ENCODE assay signal across 31 cellular contexts in the genomic region with DNA sequence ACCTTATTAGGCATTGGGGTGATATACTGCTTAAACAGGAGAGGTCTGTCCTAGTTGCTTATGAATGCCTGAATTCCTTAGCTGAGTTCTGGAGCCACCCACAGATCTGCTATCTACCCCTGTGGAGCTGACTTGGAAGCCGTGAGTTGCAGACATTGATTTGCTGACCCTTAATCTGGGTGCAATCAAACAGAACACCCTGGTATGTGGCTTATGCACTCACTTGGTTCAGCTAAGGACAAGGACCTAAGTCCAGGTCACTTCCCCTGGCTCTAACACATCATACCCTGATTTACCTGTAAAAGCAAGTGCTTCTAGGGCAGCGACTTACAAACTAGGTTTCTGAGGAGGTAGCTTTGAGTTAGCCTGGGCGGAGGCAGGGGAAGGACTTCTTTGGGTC. TPM values are rescaled to one million over a fixed set of nuclear protein-coding genes. Genes with fewer than 3 reads are reported as not detected.
"Had no signal": no experiment of that assay in that cellular context is flagged by ENCODE, and none has a peak within 500 bp of the region (broad histone marks: within the 10 kb centered on the region; RNA-seq: fewer than 3 reads in every experiment).

No MANE protein-coding gene starts in this region.

- H3K27me3 ChIP-seq: ascending aorta, breast epithelium, cardiac muscle cell, dorsolateral prefrontal cortex, esophagus muscularis mucosa, foreskin keratinocyte, gastrocnemius medialis had no signal

- H3K4me1 Mint-ChIP-seq: activated CD4-positive, alpha-beta memory T cell treated with anti-CD3 and anti-CD28 coated beads, Interleukin-2, amount 10 ng/mL, durations not matched to agents 7 days and 5 days; activated CD4-positive, alpha-beta T cell treated with anti-CD3 and anti-CD28 coated beads, Interleukin-2, amount 10 ng/mL, durations not matched to agents 7 days and 5 days; activated naive CD4-positive, alpha-beta T cell treated with anti-CD3 and anti-CD28 coated beads, Interleukin-2, amount 10 ng/mL, durations not matched to agents 7 days and 5 days; activated naive CD8-positive, alpha-beta T cell treated with anti-CD3 and anti-CD28 coated beads, Interleukin-2, amount 10 ng/mL, durations not matched to agents 7 days and 5 days; brain had no signal

- H3K9me3 ChIP-seq: ascending aorta, breast epithelium, esophagus muscularis mucosa, gastrocnemius medialis had no signal

- H3K27ac Mint-ChIP-seq: activated CD4-positive, alpha-beta memory T cell treated with anti-CD3 and anti-CD28 coated beads, Interleukin-2, amount 10 ng/mL, durations not matched to agents 7 days and 5 days; activated CD4-positive, alpha-beta T cell treated with anti-CD3 and anti-CD28 coated beads, Interleukin-2, amount 10 ng/mL, durations not matched to agents 7 days and 5 days; activated naive CD4-positive, alpha-beta T cell treated with anti-CD3 and anti-CD28 coated beads, Interleukin-2, amount 10 ng/mL, durations not matched to agents 7 days and 5 days; activated naive CD4-positive, alpha-beta T cell treated with anti-CD3 and anti-CD28 coated beads, Interleukin-2, amount 50 U/mL, for 72 hours; activated naive CD8-positive, alpha-beta T cell treated with anti-CD3 and anti-CD28 coated beads, Interleukin-2, amount 10 ng/mL, durations not matched to agents 7 days and 5 days; activated T-cell treated with anti-CD3 and anti-CD28 coated beads, Interleukin-2, amount 50 U/mL, for 24 hours; activated T-cell treated with anti-CD3 and anti-CD28 coated beads, Interleukin-2, amount 50 U/mL, for 72 hours; brain; dendritic cell treated with granulocyte-macrophage colony-stimulating factor and Interleukin-4, amounts not matched to agents 40 ng/mL and 50 ng/mL, for 4 days; WTC11 had no signal

- H3K27ac ChIP-seq: ascending aorta, breast epithelium, cardiac muscle cell, coronary artery, dorsolateral prefrontal cortex, esophagus muscularis mucosa, foreskin keratinocyte, gastrocnemius medialis had no signal

- DNase-seq: activated CD4-positive, alpha-beta memory T cell treated with anti-CD3 and anti-CD28 coated beads, Interleukin-2, amount 10 ng/mL, durations not matched to agents 7 days and 5 days; activated CD4-positive, alpha-beta T cell treated with anti-CD3 and anti-CD28 coated beads for 1 hour; activated CD4-positive, alpha-beta T cell treated with anti-CD3 and anti-CD28 coated beads for 4 hours; activated CD4-positive, alpha-beta T cell treated with anti-CD3 and anti-CD28 coated beads, Interleukin-2, amount 10 ng/mL, durations not matched to agents 7 days and 5 days; activated CD4-positive, alpha-beta T cell treated with anti-CD3 and anti-CD28 coated beads, Interleukin-2, amount 50 U/mL, for 4 hours; activated CD8-positive, alpha-beta memory T cell treated with anti-CD3 and anti-CD28 coated beads, Interleukin-2, amount 50 U/mL, for 48 hours; activated gamma-delta T cell; activated naive CD4-positive, alpha-beta T cell; activated naive CD4-positive, alpha-beta T cell treated with anti-CD3 and anti-CD28 coated beads, Interleukin-2, amount 10 ng/mL, durations not matched to agents 7 days and 5 days; activated naive CD8-positive, alpha-beta T cell treated with anti-CD3 and anti-CD28 coated beads, Interleukin-2, amount 10 ng/mL, durations not matched to agents 7 days and 5 days; activated T-cell treated with anti-CD3 and anti-CD28 coated beads for 4 hours; activated T-cell treated with anti-CD3 and anti-CD28 coated beads, Interleukin-2, amount 50 U/mL, for 24 hours; activated T-cell treated with anti-CD3 and anti-CD28 coated beads, Interleukin-2, amount 50 U/mL, for 72 hours; central memory CD4-positive, alpha-beta T cell; dorsolateral prefrontal cortex; effector memory CD4-positive, alpha-beta T cell; erythroblast; foreskin keratinocyte; gastrocnemius medialis; glutamatergic neuron; T-helper 2 cell had no signal

- ATAC-seq: activated naive CD4-positive, alpha-beta T cell treated with anti-CD3 and anti-CD28 coated beads, Interleukin-2, amount 50 U/mL, for 72 hours; activated T-cell treated with anti-CD3 and anti-CD28 coated beads, Interleukin-2, amount 50 U/mL, for 72 hours; foreskin keratinocyte; gastrocnemius medialis; WTC11 had no signal

- H3K9me3 Mint-ChIP-seq: activated CD4-positive, alpha-beta T cell treated with anti-CD3 and anti-CD28 coated beads, Interleukin-2, amount 10 ng/mL, durations not matched to agents 7 days and 5 days; activated naive CD4-positive, alpha-beta T cell treated with anti-CD3 and anti-CD28 coated beads, Interleukin-2, amount 10 ng/mL, durations not matched to agents 7 days and 5 days had no signal

- H3K4me3 ChIP-seq: ascending aorta, breast epithelium, cardiac muscle cell, coronary artery, dorsolateral prefrontal cortex, esophagus muscularis mucosa, gastrocnemius medialis had no signal

- H3K4me1 ChIP-seq: ascending aorta, breast epithelium, esophagus muscularis mucosa, foreskin keratinocyte, gastrocnemius medialis had no signal

- H3K36me3 Mint-ChIP-seq: activated naive CD4-positive, alpha-beta T cell treated with anti-CD3 and anti-CD28 coated beads, Interleukin-2, amount 10 ng/mL, durations not matched to agents 7 days and 5 days; activated naive CD4-positive, alpha-beta T cell treated with anti-CD3 and anti-CD28 coated beads, Interleukin-2, amount 50 U/mL, for 72 hours; activated naive CD8-positive, alpha-beta T cell treated with anti-CD3 and anti-CD28 coated beads, Interleukin-2, amount 10 ng/mL, durations not matched to agents 7 days and 5 days; brain; WTC11 had no signal

- H3K36me3 ChIP-seq: ascending aorta, breast epithelium, cardiac muscle cell, esophagus muscularis mucosa, gastrocnemius medialis had no signal

- H3K27me3 Mint-ChIP-seq: activated CD4-positive, alpha-beta memory T cell treated with anti-CD3 and anti-CD28 coated beads, Interleukin-2, amount 10 ng/mL, durations not matched to agents 7 days and 5 days; activated CD4-positive, alpha-beta T cell treated with anti-CD3 and anti-CD28 coated beads, Interleukin-2, amount 10 ng/mL, durations not matched to agents 7 days and 5 days; activated naive CD8-positive, alpha-beta T cell treated with anti-CD3 and anti-CD28 coated beads, Interleukin-2, amount 10 ng/mL, durations not matched to agents 7 days and 5 days; activated T-cell treated with anti-CD3 and anti-CD28 coated beads, Interleukin-2, amount 50 U/mL, for 24 hours had no signal

- H3K4me3 Mint-ChIP-seq: activated CD4-positive, alpha-beta memory T cell treated with anti-CD3 and anti-CD28 coated beads, Interleukin-2, amount 10 ng/mL, durations not matched to agents 7 days and 5 days; activated CD4-positive, alpha-beta T cell treated with anti-CD3 and anti-CD28 coated beads, Interleukin-2, amount 10 ng/mL, durations not matched to agents 7 days and 5 days; activated naive CD4-positive, alpha-beta T cell treated with anti-CD3 and anti-CD28 coated beads, Interleukin-2, amount 10 ng/mL, durations not matched to agents 7 days and 5 days; activated naive CD8-positive, alpha-beta T cell treated with anti-CD3 and anti-CD28 coated beads, Interleukin-2, amount 10 ng/mL, durations not matched to agents 7 days and 5 days; activated T-cell treated with anti-CD3 and anti-CD28 coated beads, Interleukin-2, amount 50 U/mL, for 24 hours; activated T-cell treated with anti-CD3 and anti-CD28 coated beads, Interleukin-2, amount 50 U/mL, for 72 hours; brain; dendritic cell treated with granulocyte-macrophage colony-stimulating factor and Interleukin-4, amounts not matched to agents 40 ng/mL and 50 ng/mL, for 4 days; WTC11 had no signal

RNA-seq across cellular contexts. Expression of a gene that starts 41.6 kb away (rescaled TPM):
- total RNA-seq: activated naive CD4-positive, alpha-beta T cell treated with anti-CD3 and anti-CD28 coated beads, Interleukin-2, amount 50 U/mL, for 72 hours; foreskin keratinocyte; T-helper 1 cell treated with Interleukin-12 subunit alpha and Interleukin-12 subunit beta and Interleukin-4 antibody, amounts not matched to agents 30 ng/mL and 1 ng/mL, for 36 hours had no signal
- polyA plus RNA-seq: cardiac muscle cell, foreskin keratinocyte had no signal
